8 cellular contexts compared by ENCODE assay signal in genomic region chr6:30730611-30731435, GRCh38. TPM values are rescaled to one million over a fixed set of nuclear protein-coding genes. Genes with fewer than 3 reads are reported as not detected.
A peak's percentile ranks its signal among the peaks of the same experiment; 100 is the strongest.
DNase-seq lines count a peak whose midpoint lies in the region; FAIRE-seq and TF ChIP-seq lines count a peak whose summit lies in the region.

No MANE protein-coding gene starts in this region.

- peak overlapping the region; percentile 98 for H3K27ac Mint-ChIP-seq in Calu3 (ENCODE audit: unreplicated experiment)

- DNase-seq in Calu3 (peak; percentile 95), HFF-Myc (ENCODE audit: extremely low read depth, low read depth) (no peak), NCI-H2196 treated with DMSO at 0.1 percent for 48 hours (lab: John Stamatoyannopoulos, UW; ENCODE audit: unreplicated experiment) (peak; percentile 91), ecto neural progenitor cell (ENCODE audit: low spot score) (peak; percentile 78), RCC 7860 (ENCODE audit: low spot score) (no peak)
- peak; percentile 80 to 85 for DNase-seq in activated CD4-positive, alpha-beta T cell treated with anti-CD3 and anti-CD28 coated beads, Interleukin-2, amount 50 U/mL, for 4 hours
- DNase-seq in stimulated activated CD8-positive, alpha-beta memory T cell treated with anti-CD3 and anti-CD28 coated beads, Interleukin-7, amount 100 ng/mL, for 48 hours (ENCODE audit: extremely low read depth in 1 of 2, low read depth in 1 of 2) = peak; percentile 69 to 78

- FAIRE-seq in RCC 7860 (lab: Jason Lieb, UNC) = no peak

- intact Hi-C loops in Calu3 (cut with micrococcal nuclease; ENCODE audit: unreplicated experiment) = loop anchor here (5.0 kb wide), 1 partner anchor 356 kb away; no protein-coding TSS in a partner anchor

- H3K9me3 Mint-ChIP-seq in Calu3 (ENCODE audit: low read depth, unreplicated experiment) = no peaks in the 10 kb centered on the region

- TF ChIP-seq CTCF in Calu3 (IDR thresholded peaks at IDR 0.05; ENCODE audit: unreplicated experiment) (peak; percentile 84), HFF-Myc (IDR thresholded peaks at IDR 0.05; ENCODE audit: low read depth, low read length, missing control alignments) (peak; percentile 62)

- H3K9me3 ChIP-seq in mucosa of rectum (ENCODE audit: control insufficient read depth in 2 of 2, low read length in 2 of 2) = no peaks in the 10 kb centered on the region

- H3K4me3 Mint-ChIP-seq in Calu3 (ENCODE audit: low read depth, unreplicated experiment) = peak overlapping the region; percentile 66

- no peaks in the 10 kb centered on the region for H3K27me3 Mint-ChIP-seq in Calu3 (ENCODE audit: unreplicated experiment)

- H3K36me3 ChIP-seq in mucosa of rectum (ENCODE audit: control insufficient read depth in 2 of 2, insufficient read depth in 2 of 2, low read length in 2 of 2) = peaks cover 43 to 62% of the 10 kb centered on the region in 2 donors

- H3K27ac ChIP-seq in mucosa of rectum (ENCODE audit: low read depth in 2 of 2, low read length in 2 of 2) = peak overlapping the region; percentile 56 to 67

- peaks cover 22% of the 10 kb centered on the region for H3K4me1 Mint-ChIP-seq in Calu3 (ENCODE audit: low read depth, unreplicated experiment)

- H3K9ac ChIP-seq in mucosa of rectum (ENCODE audit: low read depth in 1 of 2, low read length in 2 of 2) = peak overlapping the region; percentile 47 to 60

- H3K4me3 ChIP-seq in HFF-Myc (replicated peaks; ENCODE audit: low read depth, low read length) (no peak overlapping the region), mucosa of rectum (ENCODE audit: low read length in 2 of 2) (peak overlapping the region; percentile 56 to 58)

- TSS peak; percentile 25 for BruUV-seq in Calu3 (replicated peaks; lab: Mats Ljungman, UMichigan)

- peaks cover 5 to 7% of the 10 kb centered on the region in 2 donors for H3K4me1 ChIP-seq in mucosa of rectum (ENCODE audit: control insufficient read depth in 2 of 2, insufficient read depth in 2 of 2, low read length in 2 of 2)

- peaks cover 92% of the 10 kb centered on the region for H3K36me3 Mint-ChIP-seq in Calu3 (ENCODE audit: insufficient read depth, unreplicated experiment)

- H3K27me3 ChIP-seq in mucosa of rectum (ENCODE audit: control insufficient read depth in 2 of 2, insufficient read depth in 2 of 2, low read length in 2 of 2) = no peaks in the 10 kb centered on the region

- CTCF ChIA-PET in Calu3 (lab: Charles Lee) = interaction anchor here (0.6 to 2.0 kb wide), 31 partner anchors 9 to 189 kb away, joined by 3 to 50 read pairs (median 6); partner anchors contain the start of genes ATAT1, C6orf136, DDR1 and DHX16

RNA-seq across cellular contexts. Expression of gene TUBB, which starts 10.7 kb away (rescaled TPM):
- total RNA-seq in Calu3 (2022) = 967 and 1,123 TPM in 2 replicates

RNA-seq across cellular contexts. Expression of gene FLOT1, which starts 11.7 kb away (rescaled TPM):
- total RNA-seq in Calu3 (2022) = 240 and 243 TPM in 2 replicates

RNA-seq across cellular contexts. Expression of gene IER3, which starts 13.5 kb away (rescaled TPM):
- total RNA-seq in Calu3 (2022) = 270 and 458 TPM in 2 replicates

RNA-seq across cellular contexts. Expression of gene MDC1, which starts 13.7 kb away (rescaled TPM):
- total RNA-seq in Calu3 (2022) = 62.4 and 66.6 TPM in 2 replicates

RNA-seq across cellular contexts. Expression of gene NRM, which starts 40.0 kb away (rescaled TPM):
- total RNA-seq in Calu3 (2022) = 22.8 and 30.2 TPM in 2 replicates

Comparison
In these comparisons a context has a peak if more than half of its experiments do, and no peak if none do; other contexts are left out.
1. DNase-seq: peak in Calu3 (single experiment), NCI-H2196 treated with DMSO at 0.1 percent for 48 hours (single experiment), activated CD4-positive, alpha-beta T cell treated with anti-CD3 and anti-CD28 coated beads, Interleukin-2, amount 50 U/mL, for 4 hours (2 of 2), ecto neural progenitor cell (single experiment) and stimulated activated CD8-positive, alpha-beta memory T cell treated with anti-CD3 and anti-CD28 coated beads, Interleukin-7, amount 100 ng/mL, for 48 hours (2 of 2); none in HFF-Myc (single experiment) and RCC 7860 (single experiment).